In the genomic region with DNA sequence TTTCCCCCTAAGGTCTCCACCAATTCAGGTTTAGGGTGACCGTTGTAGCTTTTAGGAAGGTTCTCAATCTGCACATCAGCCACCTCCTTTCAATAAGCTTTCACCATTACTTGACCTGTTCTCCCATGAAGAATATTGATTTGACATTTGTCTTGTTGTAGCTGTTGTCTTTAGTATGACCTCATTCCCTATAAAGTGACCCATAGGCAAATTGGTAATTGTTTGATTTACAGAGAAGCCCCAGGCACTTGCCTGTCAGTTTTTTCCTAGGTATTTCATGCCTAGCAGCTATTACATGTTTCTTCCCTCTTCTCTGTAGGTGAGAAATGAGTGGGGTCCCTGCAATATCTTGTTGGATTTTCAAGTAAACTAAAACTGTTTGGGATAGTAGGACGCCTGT, we compare ENCODE assay signal across 17 cellular contexts. TPM values are rescaled to one million over a fixed set of nuclear protein-coding genes. Genes with fewer than 3 reads are reported as not detected.
DNase-seq lines count a peak whose midpoint lies in the region; ATAC-seq and TF ChIP-seq lines count a peak whose summit lies in the region.
"Had no signal": no experiment of that assay in that cellular context is flagged by ENCODE, and none has a peak within 500 bp of the region (broad histone marks: within the 10 kb centered on the region; RNA-seq: fewer than 3 reads in every experiment).

No MANE protein-coding gene starts in this region.

- H3K4me1 Mint-ChIP-seq in activated CD4-positive, alpha-beta T cell treated with anti-CD3 and anti-CD28 coated beads for 36 hours: peaks cover 37% of the 10 kb centered on the region
- H3K4me1 Mint-ChIP-seq in brain (peaks cover 39% of the 10 kb centered on the region), natural killer cell (peaks cover 41 to 51% of the 10 kb centered on the region in 2 donors)

- no peak overlapping the region for H3K4me2 ChIP-seq in PC-9
- H3K4me2 ChIP-seq: BLaER1 treated with 17β-estradiol and CSF1 and Interleukin-3, amounts not matched to agents 10 nM and 100 nM had no signal

- no peaks in the 10 kb centered on the region for H3K9me2 ChIP-seq in PC-9 (ENCODE audit: insufficient read depth)

- POLR2A ChIA-PET in activated CD4-positive, alpha-beta T cell treated with anti-CD3 and anti-CD28 coated beads for 36 hours (lab: Charles Lee): interaction anchor here (0.6 kb wide), 1 partner anchor 127 kb away, joined by 3 read pairs; no protein-coding TSS in a partner anchor
- POLR2A ChIA-PET in PC-9 (lab: Charles Lee; ENCODE audit: unreplicated experiment): interaction anchor here (0.7 kb wide), 1 partner anchor 1929 kb away, joined by 4 read pairs; no protein-coding TSS in a partner anchor

- H3K36me3 Mint-ChIP-seq in activated CD4-positive, alpha-beta T cell treated with anti-CD3 and anti-CD28 coated beads for 36 hours (ENCODE audit: low read depth): peaks cover 71% of the 10 kb centered on the region
- peaks cover 91% of the 10 kb centered on the region for H3K36me3 Mint-ChIP-seq in brain
- peaks cover 33% of the 10 kb centered on the region for H3K36me3 Mint-ChIP-seq in natural killer cell

- BruUV-seq in PC-9 (replicated peaks; lab: Mats Ljungman, UMichigan): no TSS peak

- H3K9me3 Mint-ChIP-seq in activated CD4-positive, alpha-beta T cell treated with anti-CD3 and anti-CD28 coated beads for 36 hours (ENCODE audit: low read depth): no peaks in the 10 kb centered on the region
- no peaks in the 10 kb centered on the region for H3K9me3 Mint-ChIP-seq in brain
- H3K9me3 Mint-ChIP-seq in natural killer cell: no peaks in the 10 kb centered on the region

- peaks cover 74% of the 10 kb centered on the region for H3K36me3 ChIP-seq in PC-9 (ENCODE audit: low read depth)

- H3K4me3 ChIP-seq in PC-9: no peak overlapping the region
- H3K4me3 ChIP-seq: BLaER1 treated with 17β-estradiol and CSF1 and Interleukin-3, amounts not matched to agents 10 nM and 100 nM; GM12878; prostate gland had no signal

- CTCF ChIA-PET in activated CD4-positive, alpha-beta T cell treated with anti-CD3 and anti-CD28 coated beads for 36 hours (lab: Charles Lee): interaction anchor here (0.7 to 2.0 kb wide), 6 partner anchors 11 to 128 kb away, joined by 3 to 8 read pairs (median 4); no protein-coding TSS in a partner anchor
- CTCF ChIA-PET in PC-9 (lab: Charles Lee): no interaction called here

- no peaks in the 10 kb centered on the region for H3K27me3 ChIP-seq in PC-9 (ENCODE audit: insufficient read depth, low read depth)
- H3K27me3 ChIP-seq: BLaER1 treated with 17β-estradiol and CSF1 and Interleukin-3, amounts not matched to agents 10 nM and 100 nM had no signal

- H3K4me1 ChIP-seq in PC-9 (replicated peaks; ENCODE audit: insufficient read depth): no peaks in the 10 kb centered on the region

- no peak for DNase-seq in activated CD4-positive, alpha-beta T cell treated with anti-CD3 and anti-CD28 coated beads for 36 hours
- DNase-seq in activated CD4-positive, alpha-beta T cell treated with anti-CD3 and anti-CD28 coated beads, Interleukin-2, amount 50 U/mL, for 48 hours: no peak
- no peak for DNase-seq in PC-9
- DNase-seq in natural killer cell: no peak
- DNase-seq in activated CD4-positive, CD25-positive, alpha-beta regulatory T cell (lab: John Stamatoyannopoulos, UW): no peak
- DNase-seq in NCI-H1694 treated with DMSO at 0.1 percent for 48 hours (lab: John Stamatoyannopoulos, UW): no peak
- DNase-seq in A172 (ENCODE audit: low spot score): no peak
- DNase-seq: hippocampal formation; NCI-H1436; NCI-H2171 treated with DMSO at 0.1 percent for 48 hours; NCI-H748 treated with DMSO at 0.1 percent for 48 hours; SHP77 treated with DMSO at 0.1 percent for 48 hours; stimulated activated CD4-positive, alpha-beta T cell treated with anti-CD3 and anti-CD28 coated beads, Interleukin-4, amount 100 ng/mL, for 24 hours had no signal

- H3F3A ChIP-seq in PC-9 (ENCODE audit: insufficient read depth, low read depth): peaks cover 68% of the 10 kb centered on the region

- no peaks in the 10 kb centered on the region for H3K9me3 ChIP-seq in PC-9 (ENCODE audit: insufficient read depth, low read depth)
- H3K9me3 ChIP-seq: BLaER1 treated with 17β-estradiol and CSF1 and Interleukin-3, amounts not matched to agents 10 nM and 100 nM; prostate gland had no signal

- H3K27ac ChIP-seq in PC-9: peak overlapping the region; percentile 18; the same call in 1 of the 2 replicates
- H3K27ac ChIP-seq: prostate gland had no signal

- H3K27me3 Mint-ChIP-seq in activated CD4-positive, alpha-beta T cell treated with anti-CD3 and anti-CD28 coated beads for 36 hours: no peaks in the 10 kb centered on the region
- H3K27me3 Mint-ChIP-seq in brain: no peaks in the 10 kb centered on the region
- H3K27me3 Mint-ChIP-seq in natural killer cell (ENCODE audit: low read depth in 2 of 2): no peaks in the 10 kb centered on the region

- no peak overlapping the region for H3K4me3 Mint-ChIP-seq in activated CD4-positive, alpha-beta T cell treated with anti-CD3 and anti-CD28 coated beads for 36 hours
- H3K4me3 Mint-ChIP-seq in brain: no peak overlapping the region
- peak overlapping the region; percentile 47 for H3K4me3 Mint-ChIP-seq in natural killer cell

- H2AFZ ChIP-seq in PC-9: no peak overlapping the region

- peaks cover 55% of the 10 kb centered on the region for H3K79me2 ChIP-seq in PC-9 (ENCODE audit: low read depth)

- intact Hi-C loops in activated CD4-positive, alpha-beta T cell treated with anti-CD3 and anti-CD28 coated beads for 36 hours (cut with DNase I, micrococcal nuclease): no loop called here
- intact Hi-C loops in PC-9 (cut with micrococcal nuclease; ENCODE audit: unreplicated experiment): loop anchor here (10.0 kb wide), 1 partner anchor 59 kb away; no protein-coding TSS in a partner anchor
- intact Hi-C loops in natural killer cell (cut with micrococcal nuclease): no loop called here

- H3K27ac Mint-ChIP-seq in activated CD4-positive, alpha-beta T cell treated with anti-CD3 and anti-CD28 coated beads for 36 hours: peak overlapping the region; percentile 15
- H3K27ac Mint-ChIP-seq in brain: peak overlapping the region; percentile 33 to 92 (median 79)
- peak overlapping the region; percentile 73 to 82 for H3K27ac Mint-ChIP-seq in natural killer cell

- no peak for ATAC-seq in activated CD4-positive, alpha-beta T cell treated with anti-CD3 and anti-CD28 coated beads for 36 hours
- no peak for ATAC-seq in natural killer cell
- ATAC-seq: GM12878 had no signal

- peaks cover 9% of the 10 kb centered on the region for H4K20me1 ChIP-seq in PC-9 (ENCODE audit: insufficient read depth)

- TF ChIP-seq CTCF in PC-9 (conservative IDR thresholded peaks at IDR 0.05): no peak
- TF ChIP-seq CTCF in brain (conservative IDR thresholded peaks at IDR 0.05): no peak
- TF ChIP-seq CTCF in natural killer cell (IDR thresholded peaks at IDR 0.05): no peak

RNA-seq across cellular contexts. Expression of a gene that starts 36.0 kb away (rescaled TPM):
- total RNA-seq in activated CD4-positive, alpha-beta T cell treated with anti-CD3 and anti-CD28 coated beads for 36 hours: 100 to 1,000 TPM; 118 to 149 TPM
- total RNA-seq in PC-9 (2021): 105 and 120 TPM in 2 replicates
- 28.2 TPM for polyA plus RNA-seq in brain (ENCODE audit: insufficient read depth, low read depth, low replicate concordance)
- 100 to 1,000 TPM; 418 to 449 (median 441) TPM for total RNA-seq in natural killer cell
- total RNA-seq in A172 (2014; rRNA removed; shearing (Covaris generic)): 21.2 and 22.8 TPM in 2 replicates

Comparison
In these comparisons a context has a peak if more than half of its experiments do, and no peak if none do; other contexts are left out.
1. H3K27ac Mint-ChIP-seq: peak in every context shown above with its lines; median percentile 79 in brain; 78 in natural killer cell; 15 in activated CD4-positive, alpha-beta T cell treated with anti-CD3 and anti-CD28 coated beads for 36 hours.